Comparison of ENCODE assay signal across 20 cellular contexts in genomic region chr11:953513-953912, GRCh38. TPM values are rescaled to one million over a fixed set of nuclear protein-coding genes. Genes with fewer than 3 reads are reported as not detected.
DNase-seq lines count a peak whose midpoint lies in the region; ATAC-seq, FAIRE-seq and TF ChIP-seq lines count a peak whose summit lies in the region.
"Had no signal": no experiment of that assay in that cellular context is flagged by ENCODE, and none has a peak within 500 bp of the region (broad histone marks: within the 10 kb centered on the region; RNA-seq: fewer than 3 reads in every experiment).

No MANE protein-coding gene starts in this region.

- peaks cover 8% of the 10 kb centered on the region in 2 donors for H3K36me3 ChIP-seq in kidney (ENCODE audit: control insufficient read depth in 1 of 2, insufficient read depth in 2 of 2, low read length in 2 of 2)
- H3K36me3 ChIP-seq: SJSA1 had no signal

- no peak for ATAC-seq in stimulated activated effector memory CD8-positive, alpha-beta T cell treated with anti-CD3 and anti-CD28 coated beads, Interleukin-12 subunit alpha, Interleukin-12 subunit beta, amount 100 ng/mL, for 72 hours

- no peaks in the 10 kb centered on the region for H3K27me3 Mint-ChIP-seq in Calu3 (ENCODE audit: unreplicated experiment)
- H3K27me3 Mint-ChIP-seq: activated T-cell treated with anti-CD3 and anti-CD28 coated beads, Interleukin-2, amount 50 U/mL, for 24 hours; CD8-positive, alpha-beta memory T cell had no signal

- no peak for TF ChIP-seq CTCF in Calu3 (IDR thresholded peaks at IDR 0.05; ENCODE audit: unreplicated experiment)
- TF ChIP-seq CTCF in VCaP (conservative IDR thresholded peaks at IDR 0.05) = no peak
- no peak for TF ChIP-seq CTCF in kidney (IDR thresholded peaks at IDR 0.05; ENCODE audit: borderline replicate concordance, extremely low read depth, insufficient read depth)

- BruUV-seq in Calu3 (replicated peaks; lab: Mats Ljungman, UMichigan) = no TSS peak

- H3K4me3 Mint-ChIP-seq in Calu3 (ENCODE audit: low read depth, unreplicated experiment) = peak overlapping the region; percentile 56
- H3K4me3 Mint-ChIP-seq in stimulated activated effector memory CD8-positive, alpha-beta T cell treated with anti-CD3 and anti-CD28 coated beads, Interleukin-12 subunit alpha, Interleukin-12 subunit beta, amount 100 ng/mL, for 72 hours = no peak overlapping the region
- H3K4me3 Mint-ChIP-seq: activated T-cell treated with anti-CD3 and anti-CD28 coated beads, Interleukin-2, amount 50 U/mL, for 24 hours; CD8-positive, alpha-beta memory T cell had no signal

- H3K27ac ChIP-seq in VCaP (peak overlapping the region; percentile 89), kidney (ENCODE audit: low read depth in 2 of 2, low read length in 2 of 2) (peak overlapping the region; percentile 76 to 87)
- H3K27ac ChIP-seq: SJSA1, testis had no signal

- peaks cover 42 to 45% of the 10 kb centered on the region in 2 donors for H3K4me1 ChIP-seq in kidney (ENCODE audit: control insufficient read depth in 1 of 2, insufficient read depth in 1 of 2, low read depth in 1 of 2, low read length in 2 of 2)
- H3K4me1 ChIP-seq: SJSA1 had no signal

- peaks cover 37% of the 10 kb centered on the region for H3K36me3 Mint-ChIP-seq in Calu3 (ENCODE audit: insufficient read depth, unreplicated experiment)
- no peaks in the 10 kb centered on the region for H3K36me3 Mint-ChIP-seq in stimulated activated effector memory CD8-positive, alpha-beta T cell treated with anti-CD3 and anti-CD28 coated beads, Interleukin-12 subunit alpha, Interleukin-12 subunit beta, amount 100 ng/mL, for 72 hours

- peak overlapping the region; percentile 43 for H3K27ac Mint-ChIP-seq in Calu3 (ENCODE audit: unreplicated experiment)
- H3K27ac Mint-ChIP-seq in stimulated activated effector memory CD8-positive, alpha-beta T cell treated with anti-CD3 and anti-CD28 coated beads, Interleukin-12 subunit alpha, Interleukin-12 subunit beta, amount 100 ng/mL, for 72 hours = peak overlapping the region; percentile 75

- CTCF ChIA-PET in Calu3 (lab: Charles Lee) = no interaction called here

- no peak overlapping the region for H3K9ac ChIP-seq in kidney (ENCODE audit: low read length in 2 of 2)

- intact Hi-C loops in Calu3 (cut with micrococcal nuclease; ENCODE audit: unreplicated experiment) = no loop called here
- intact Hi-C loops in kidney (cut with DNase I) = no loop called here

- H3K4me1 Mint-ChIP-seq in Calu3 (ENCODE audit: low read depth, unreplicated experiment) = peaks cover 36% of the 10 kb centered on the region
- peaks cover 50% of the 10 kb centered on the region for H3K4me1 Mint-ChIP-seq in stimulated activated effector memory CD8-positive, alpha-beta T cell treated with anti-CD3 and anti-CD28 coated beads, Interleukin-12 subunit alpha, Interleukin-12 subunit beta, amount 100 ng/mL, for 72 hours

- H3K4me3 ChIP-seq in kidney (ENCODE audit: low read length in 2 of 2) = peak overlapping the region in 1 of 2 donors; percentile 10
- H3K4me3 ChIP-seq: SJSA1, testis had no signal

- DNase-seq in Calu3 = no peak
- no peak for DNase-seq in kidney
- no peak for DNase-seq in stimulated activated effector memory CD8-positive, alpha-beta T cell treated with anti-CD3 and anti-CD28 coated beads, Interleukin-12 subunit alpha, Interleukin-12 subunit beta, amount 100 ng/mL, for 72 hours (ENCODE audit: low spot score in 2 of 2)
- no peak for DNase-seq in pons (ENCODE audit: low spot score)
- DNase-seq in activated CD4-positive, alpha-beta T cell treated with anti-CD3 and anti-CD28 coated beads, Interleukin-2, amount 50 U/mL, for 1 hour = no peak
- no peak for DNase-seq in OCI-M1 (lab: John Stamatoyannopoulos, UW)
- DNase-seq: activated naive CD4-positive, alpha-beta T cell; activated T-cell treated with anti-CD3 and anti-CD28 coated beads, Interleukin-2, amount 50 U/mL, for 24 hours; CD8-positive, alpha-beta memory T cell; mesendoderm; NCI-H1417 treated with DMSO at 0.1 percent for 48 hours; NCI-H510A; Peyer's patch; stimulated activated CD4-positive, alpha-beta T cell treated with anti-CD3 and anti-CD28 coated beads, Interleukin-4, amount 100 ng/mL, for 24 hours; stimulated activated naive CD4-positive, alpha-beta T cell treated with Interleukin-2 at 50 U/mL for 16 hours; T-helper 1 cell; testis had no signal

- H3K9me3 Mint-ChIP-seq in Calu3 (ENCODE audit: low read depth, unreplicated experiment) = no peaks in the 10 kb centered on the region
- H3K9me3 Mint-ChIP-seq in stimulated activated effector memory CD8-positive, alpha-beta T cell treated with anti-CD3 and anti-CD28 coated beads, Interleukin-12 subunit alpha, Interleukin-12 subunit beta, amount 100 ng/mL, for 72 hours = no peaks in the 10 kb centered on the region

- H3K9me3 ChIP-seq in kidney (ENCODE audit: control insufficient read depth in 1 of 2, low read length in 2 of 2) = peaks cover 0 to 6% of the 10 kb centered on the region in 2 donors
- H3K9me3 ChIP-seq: Peyer's patch, SJSA1, testis had no signal

- FAIRE-seq in kidney (lab: Jason Lieb, UNC) = no peak
- FAIRE-seq: bronchial epithelial cell had no signal

RNA-seq across cellular contexts. Expression of gene AP2A2, which starts 27.8 kb away (rescaled TPM):
- 82.9 and 92.9 TPM in 2 replicates for total RNA-seq in Calu3 (2022)
- total RNA-seq in kidney = 144 TPM
- 76.5 TPM for polyA plus RNA-seq in kidney (ENCODE audit: insufficient read depth, low read depth, low replicate concordance)

RNA-seq across cellular contexts. Expression of gene CHID1, which starts 42.9 kb away (rescaled TPM):
- total RNA-seq in Calu3 (2022) = 134 and 150 TPM in 2 replicates
- 82.2 TPM for total RNA-seq in kidney
- 128 TPM for polyA plus RNA-seq in kidney (ENCODE audit: insufficient read depth, low read depth, low replicate concordance)
